ENCODE assay signal across 15 cellular contexts in genomic region chr1:156654700-156655099, GRCh38. TPM values are rescaled to one million over a fixed set of nuclear protein-coding genes. Genes with fewer than 3 reads are reported as not detected.
"Had no signal": no experiment of that assay in that cellular context is flagged by ENCODE, and none has a peak within 500 bp of the region (broad histone marks: within the 10 kb centered on the region; RNA-seq: fewer than 3 reads in every experiment).

No MANE protein-coding gene starts in this region.

- ATAC-seq: activated CD4-positive, alpha-beta T cell treated with anti-CD3 and anti-CD28 coated beads for 36 hours; activated T-cell treated with anti-CD3 and anti-CD28 coated beads, Interleukin-2, amount 50 U/mL, for 4 hours; left ventricle myocardium superior; mucosa of descending colon; naive thymus-derived CD8-positive, alpha-beta T cell; stimulated activated effector memory CD8-positive, alpha-beta T cell treated with anti-CD3 and anti-CD28 coated beads, Interleukin-12 subunit alpha, Interleukin-12 subunit beta, amount 100 ng/mL, for 72 hours had no signal

- H3K27ac Mint-ChIP-seq: activated CD4-positive, alpha-beta memory T cell treated with anti-CD3 and anti-CD28 coated beads, Interleukin-2, amount 10 ng/mL, durations not matched to agents 7 days and 5 days; activated CD4-positive, alpha-beta T cell treated with anti-CD3 and anti-CD28 coated beads for 36 hours; memory B cell; naive thymus-derived CD8-positive, alpha-beta T cell; stimulated activated effector memory CD8-positive, alpha-beta T cell treated with anti-CD3 and anti-CD28 coated beads, Interleukin-12 subunit alpha, Interleukin-12 subunit beta, amount 100 ng/mL, for 72 hours had no signal

- H3K4me3 Mint-ChIP-seq: activated CD4-positive, alpha-beta memory T cell treated with anti-CD3 and anti-CD28 coated beads, Interleukin-2, amount 10 ng/mL, durations not matched to agents 7 days and 5 days; activated CD4-positive, alpha-beta T cell treated with anti-CD3 and anti-CD28 coated beads for 36 hours; memory B cell; stimulated activated effector memory CD8-positive, alpha-beta T cell treated with anti-CD3 and anti-CD28 coated beads, Interleukin-12 subunit alpha, Interleukin-12 subunit beta, amount 100 ng/mL, for 72 hours had no signal

- DNase-seq: activated CD4-positive, alpha-beta memory T cell treated with anti-CD3 and anti-CD28 coated beads, Interleukin-2, amount 10 ng/mL, durations not matched to agents 7 days and 5 days; activated CD4-positive, alpha-beta T cell treated with anti-CD3 and anti-CD28 coated beads for 36 hours; activated effector memory CD4-positive, alpha-beta T cell treated with Interleukin-2 at 50 U/mL for 16 hours; activated naive CD4-positive, alpha-beta T cell treated with anti-CD3 and anti-CD28 coated beads, Interleukin-2, amount 50 U/mL, for 16 hours; activated T-cell treated with anti-CD3 and anti-CD28 coated beads, Interleukin-2, amount 50 U/mL, for 4 hours; dorsolateral prefrontal cortex; kidney glomerular epithelial cell; left ventricle myocardium superior; mucosa of descending colon; posterior cingulate gyrus; retina; tibial artery had no signal

- H3K9me3 Mint-ChIP-seq: activated CD4-positive, alpha-beta memory T cell treated with anti-CD3 and anti-CD28 coated beads, Interleukin-2, amount 10 ng/mL, durations not matched to agents 7 days and 5 days; activated T-cell treated with anti-CD3 and anti-CD28 coated beads, Interleukin-2, amount 50 U/mL, for 4 hours; memory B cell; naive thymus-derived CD8-positive, alpha-beta T cell; stimulated activated effector memory CD8-positive, alpha-beta T cell treated with anti-CD3 and anti-CD28 coated beads, Interleukin-12 subunit alpha, Interleukin-12 subunit beta, amount 100 ng/mL, for 72 hours had no signal

RNA-seq across cellular contexts. Expression of gene BCAN, which starts 12.8 kb away (rescaled TPM):
- total RNA-seq: activated CD4-positive, alpha-beta memory T cell treated with anti-CD3 and anti-CD28 coated beads, Interleukin-2, amount 10 ng/mL, durations not matched to agents 7 days and 5 days; activated CD4-positive, alpha-beta T cell treated with anti-CD3 and anti-CD28 coated beads for 36 hours; activated T-cell treated with anti-CD3 and anti-CD28 coated beads, Interleukin-2, amount 50 U/mL, for 4 hours; naive thymus-derived CD8-positive, alpha-beta T cell had no signal

RNA-seq across cellular contexts. Expression of gene NES, which starts 22.5 kb away (rescaled TPM):
- total RNA-seq: activated CD4-positive, alpha-beta memory T cell treated with anti-CD3 and anti-CD28 coated beads, Interleukin-2, amount 10 ng/mL, durations not matched to agents 7 days and 5 days; naive thymus-derived CD8-positive, alpha-beta T cell had no signal

RNA-seq across cellular contexts. Expression of gene HAPLN2, which starts 35.5 kb away (rescaled TPM):
- total RNA-seq: activated CD4-positive, alpha-beta memory T cell treated with anti-CD3 and anti-CD28 coated beads, Interleukin-2, amount 10 ng/mL, durations not matched to agents 7 days and 5 days; activated T-cell treated with anti-CD3 and anti-CD28 coated beads, Interleukin-2, amount 50 U/mL, for 4 hours had no signal
